Comparison of ENCODE assay signal across 1 cellular context in the genomic region with DNA sequence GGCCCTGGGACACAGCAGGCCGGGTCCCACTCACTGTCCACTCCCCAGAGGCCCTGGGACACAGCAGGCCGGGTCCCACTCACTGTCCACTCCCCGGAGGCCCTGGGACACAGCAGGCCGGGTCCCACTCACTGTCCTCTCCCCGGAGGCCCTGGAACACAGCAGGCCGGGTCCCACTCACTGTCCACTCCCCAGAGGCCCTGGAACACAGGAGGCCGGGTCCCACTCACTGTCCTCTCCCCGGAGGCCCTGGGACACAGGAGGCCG. TPM values are rescaled to one million over a fixed set of nuclear protein-coding genes. Genes with fewer than 3 reads are reported as not detected.
"Had no signal": no experiment of that assay in that cellular context is flagged by ENCODE, and none has a peak within 500 bp of the region (broad histone marks: within the 10 kb centered on the region; RNA-seq: fewer than 3 reads in every experiment).

No MANE protein-coding gene starts in this region.

RNA-seq across cellular contexts. Expression of a gene that starts 18.9 kb away (rescaled TPM):
- total RNA-seq: HT-29 had no signal
